Comparison of ENCODE assay signal across 14 cellular contexts in the genomic region with DNA sequence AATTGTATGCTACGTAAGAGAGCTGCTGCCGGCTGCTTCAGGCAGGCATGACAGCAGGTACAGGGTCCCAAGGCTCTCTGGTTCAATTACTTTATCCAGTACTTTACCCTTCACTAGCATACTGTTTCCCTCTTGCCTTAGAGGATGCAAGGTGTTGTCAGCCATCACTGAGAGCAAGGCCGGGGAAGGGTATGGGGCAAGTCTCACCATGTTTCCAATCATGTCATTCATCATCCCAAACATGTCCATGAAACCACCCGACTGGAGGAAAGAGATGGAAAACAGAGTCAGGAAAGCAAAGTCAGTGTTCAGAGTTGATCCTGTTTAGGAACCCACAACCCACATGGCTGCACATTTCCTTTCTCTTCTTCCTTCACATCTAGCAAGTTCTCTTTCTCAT. TPM values are rescaled to one million over a fixed set of nuclear protein-coding genes. Genes with fewer than 3 reads are reported as not detected.
"Had no signal": no experiment of that assay in that cellular context is flagged by ENCODE, and none has a peak within 500 bp of the region (broad histone marks: within the 10 kb centered on the region; RNA-seq: fewer than 3 reads in every experiment).

No MANE protein-coding gene starts in this region.

- H3K9me3 Mint-ChIP-seq: natural killer cell treated with Interleukin-12 subunit alpha and Interleukin-12 subunit beta and Interleukin-15 and Interleukin-18, amount 100 ng/mL, for 72 hours; stimulated activated naive CD8-positive, alpha-beta T cell treated with anti-CD3 and anti-CD28 coated beads, Interleukin-15, amount 100 ng/mL, for 72 hours had no signal

- H3K9me3 ChIP-seq: SJCRH30, thoracic aorta, uterus had no signal

- H3K27ac Mint-ChIP-seq: stimulated activated naive CD8-positive, alpha-beta T cell treated with anti-CD3 and anti-CD28 coated beads, Interleukin-15, amount 100 ng/mL, for 72 hours had no signal

- H3K27ac ChIP-seq: brain microvascular endothelial cell, foreskin keratinocyte, SJCRH30, thoracic aorta, uterus had no signal

- H3K4me3 Mint-ChIP-seq: stimulated activated naive CD8-positive, alpha-beta T cell treated with anti-CD3 and anti-CD28 coated beads, Interleukin-15, amount 100 ng/mL, for 72 hours had no signal

- H3K4me3 ChIP-seq: SJCRH30, thoracic aorta, uterus had no signal

- H3K27me3 Mint-ChIP-seq: natural killer cell treated with Interleukin-12 subunit alpha and Interleukin-12 subunit beta and Interleukin-15 and Interleukin-18, amount 100 ng/mL, for 72 hours; stimulated activated naive CD8-positive, alpha-beta T cell treated with anti-CD3 and anti-CD28 coated beads, Interleukin-15, amount 100 ng/mL, for 72 hours had no signal

- DNase-seq: brain microvascular endothelial cell; SJCRH30; stimulated activated CD4-positive, alpha-beta T cell treated with anti-CD3 and anti-CD28 coated beads, Interleukin-12 subunit alpha, Interleukin-12 subunit beta, amount 100 ng/mL, for 4 hours; stimulated activated naive CD8-positive, alpha-beta T cell treated with anti-CD3 and anti-CD28 coated beads, Interleukin-15, amount 100 ng/mL, for 72 hours; T-helper 9 cell; uterus had no signal

- H3K27me3 ChIP-seq: brain microvascular endothelial cell, foreskin keratinocyte, SJCRH30, uterus had no signal

- ATAC-seq: foreskin keratinocyte; left lobe of liver; natural killer cell treated with Interleukin-12 subunit alpha and Interleukin-12 subunit beta and Interleukin-15 and Interleukin-18, amount 100 ng/mL, for 72 hours; sciatic nerve; stimulated activated naive CD8-positive, alpha-beta T cell treated with anti-CD3 and anti-CD28 coated beads, Interleukin-15, amount 100 ng/mL, for 72 hours had no signal

- H3K36me3 ChIP-seq: uterus had no signal

RNA-seq across cellular contexts. Expression of a gene that starts 21.8 kb away (rescaled TPM):
- total RNA-seq: osteoblast had no signal

RNA-seq across cellular contexts. Expression of a gene that starts 38.8 kb away (rescaled TPM):
- total RNA-seq: dermis microvascular lymphatic vessel endothelial cell, foreskin keratinocyte, pulmonary artery endothelial cell, SJCRH30 had no signal
- polyA plus RNA-seq: foreskin keratinocyte had no signal
